Comparison of ENCODE assay signal across 25 cellular contexts in the genomic region with DNA sequence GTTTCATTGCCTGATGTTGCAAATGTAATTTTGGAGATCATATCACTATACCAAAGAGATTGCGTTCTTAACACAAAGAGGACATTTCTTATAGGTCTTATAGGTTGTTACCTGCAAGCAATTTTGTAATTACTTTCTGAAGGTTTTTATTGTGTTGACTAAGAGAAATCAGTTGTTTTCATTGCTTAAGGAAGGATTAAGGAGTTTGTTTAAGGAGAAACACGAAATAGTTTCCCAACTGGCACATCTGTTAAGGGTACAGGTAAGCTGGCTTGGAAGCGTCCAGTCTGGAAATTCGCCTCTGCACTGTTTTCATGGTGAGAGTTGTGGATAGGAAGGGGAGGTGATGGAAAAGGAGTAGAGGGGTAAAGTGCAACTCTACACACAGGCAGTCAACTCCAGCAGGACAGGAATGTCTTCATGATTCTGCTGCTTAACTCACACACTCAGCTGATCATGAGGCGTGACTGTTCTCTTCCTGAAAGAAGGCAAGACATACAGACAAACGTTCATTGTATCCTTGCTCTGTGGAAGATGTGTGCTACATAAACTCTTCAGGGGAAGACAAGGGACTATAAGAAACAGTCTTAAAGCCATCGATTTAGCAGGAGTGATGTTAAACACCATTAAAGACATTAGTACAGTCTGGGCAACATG.
DNase-seq lines count a peak whose midpoint lies in the region; ATAC-seq, FAIRE-seq and TF ChIP-seq lines count a peak whose summit lies in the region.
"Had no signal": no experiment of that assay in that cellular context is flagged by ENCODE, and none has a peak within 500 bp of the region (broad histone marks: within the 10 kb centered on the region; RNA-seq: fewer than 3 reads in every experiment).

No MANE protein-coding gene starts in this region.

- H3K27me3 ChIP-seq in K562 (ENCODE audit: control insufficient read depth in 2 of 2, insufficient read depth in 2 of 2, low read length in 2 of 2) = no peaks in the 10 kb centered on the region
- H3K27me3 ChIP-seq in thyroid gland = no peaks in the 10 kb centered on the region
- no peaks in the 10 kb centered on the region for H3K27me3 ChIP-seq in upper lobe of right lung

- no peak for TF ChIP-seq RAD21 in K562 (CRISPR knock-in tag; conservative IDR thresholded peaks at IDR 0.05 in 1 of 2, IDR thresholded peaks at IDR 0.05 in 1 of 2)

- in situ Hi-C loops in K562 (cut with MboI) = no loop called here

- H3K9ac ChIP-seq in K562 (ENCODE audit: insufficient read depth in 1 of 2, low read depth in 2 of 2, low read length in 2 of 2) = no peak overlapping the region

- WGBS in K562 (ENCODE audit: insufficient coverage, low coverage, missing lambda C conversion rate) = 37% methylated on average over 7 of the region's 7 CpGs
- 44 to 59% methylated on average over 7 of the region's 7 CpGs for WGBS in thyroid gland, 2 donors

- no peaks in the 10 kb centered on the region for H3K9me1 ChIP-seq in K562 (ENCODE audit: control insufficient read depth, insufficient read depth, low read length)

- H4K20me1 ChIP-seq in K562 (replicated peaks; ENCODE audit: control insufficient read depth, insufficient read depth, low read length) = no peaks in the 10 kb centered on the region

- H3K27ac ChIP-seq in K562 (ENCODE audit: extremely low read depth, low read depth, low read length) = no peak overlapping the region
- H3K27ac ChIP-seq in thyroid gland = peak overlapping the region in 2 of 3 donors; percentile 8 to 43
- no peak overlapping the region for H3K27ac ChIP-seq in upper lobe of right lung
- H3K27ac ChIP-seq: HL-60 had no signal

- DNase-seq in DMS53 (lab: John Stamatoyannopoulos, UW) (peak; percentile 3), DMS53 treated with DMSO at 0.1 percent for 48 hours (lab: John Stamatoyannopoulos, UW; ENCODE audit: unreplicated experiment) (no peak), K562 (ENCODE audit: extremely low read depth in 1 of 4, low spot score in 3 of 4) (no peak), kidney tubule cell (ENCODE audit: low spot score) (peak; percentile 50), thyroid gland (peak; percentile 52 to 57), D341Med (ENCODE audit: low spot score) (no peak), upper lobe of right lung (no peak)
- no peak for DNase-seq in activated naive CD4-positive, alpha-beta T cell treated with anti-CD3 and anti-CD28 coated beads, Interleukin-2, amount 50 U/mL, for 72 hours (ENCODE audit: low spot score in 2 of 2)
- DNase-seq: 8988T; AML-193; C1 segment of cervical spinal cord; DMS79 treated with DMSO at 0.1 percent for 48 hours; MV-4-11; NCI-H1105 treated with DMSO at 0.1 percent for 48 hours; NCI-H1694; NCI-H2081; NCI-H2171; NCI-H345; NCI-H524; NCI-H774; NK-92 treated with Interleukin-12 subunit alpha and Interleukin-12 subunit beta, amount 100 ng/mL, for 24 hours had no signal

- BruUV-seq in K562 (replicated peaks; lab: Mats Ljungman, UMichigan) = no TSS peak

- CTCF ChIA-PET in K562 (lab: Yijun Ruan, JAX; ENCODE audit: low intra/inter-chr PET ratio) = no interaction called here

- POLR2A ChIA-PET in K562 (lab: Yijun Ruan, JAX) = no interaction called here

- no peak overlapping the region for H3K4me2 ChIP-seq in K562 (ENCODE audit: insufficient read depth, low read length)

- TF ChIP-seq CTCF in K562 (IDR thresholded peaks at IDR 0.05 in 2 of 3, conservative IDR thresholded peaks at IDR 0.05 in 1 of 3; ENCODE audit: insufficient read depth in 2 of 3, low read depth in 1 of 3, low read length in 3 of 3) = no peak
- TF ChIP-seq CTCF in thyroid gland (IDR thresholded peaks at IDR 0.05) = no peak
- TF ChIP-seq CTCF in upper lobe of right lung (IDR thresholded peaks at IDR 0.05) = no peak

- H3K36me3 Mint-ChIP-seq in activated naive CD4-positive, alpha-beta T cell treated with anti-CD3 and anti-CD28 coated beads, Interleukin-2, amount 50 U/mL, for 72 hours = no peaks in the 10 kb centered on the region

- H3K4me3 ChIP-seq in K562 (no peak overlapping the region), thyroid gland (replicated peaks in 1 of 3) (no peak overlapping the region), upper lobe of right lung (no peak overlapping the region)
- H3K4me3 ChIP-seq: HAP-1 had no signal

- H3K9me3 Mint-ChIP-seq in activated naive CD4-positive, alpha-beta T cell treated with anti-CD3 and anti-CD28 coated beads, Interleukin-2, amount 50 U/mL, for 72 hours = no peaks in the 10 kb centered on the region

- H3K36me3 ChIP-seq in K562 (ENCODE audit: control insufficient read depth, insufficient read depth, low read length) = no peaks in the 10 kb centered on the region
- H3K36me3 ChIP-seq in thyroid gland = no peaks in the 10 kb centered on the region
- no peaks in the 10 kb centered on the region for H3K36me3 ChIP-seq in upper lobe of right lung
- H3K36me3 ChIP-seq: HAP-1 had no signal

- FAIRE-seq in K562 (lab: Jason Lieb, UNC) = no peak
- FAIRE-seq: RCC 7860 had no signal

- ATAC-seq in K562 (no peak), upper lobe of right lung (no peak)
- ATAC-seq in activated naive CD4-positive, alpha-beta T cell treated with anti-CD3 and anti-CD28 coated beads, Interleukin-2, amount 50 U/mL, for 72 hours = no peak
- ATAC-seq: Right ventricle myocardium inferior had no signal

- no peak for TF ChIP-seq EP300 in K562 (IDR thresholded peaks at IDR 0.05; ENCODE audit: low read length)

- H3K4me1 ChIP-seq in K562 (replicated peaks in 1 of 2; ENCODE audit: control insufficient read depth in 2 of 2, insufficient read depth in 2 of 2, low read length in 2 of 2) (peaks cover 0 to 6% of the 10 kb centered on the region in 2 experiments; a peak in 4 of 5 replicates), thyroid gland (peaks cover 17 to 20% of the 10 kb centered on the region in 2 donors), upper lobe of right lung (peaks cover 28% of the 10 kb centered on the region)

- H3K27ac Mint-ChIP-seq in activated naive CD4-positive, alpha-beta T cell treated with anti-CD3 and anti-CD28 coated beads, Interleukin-2, amount 50 U/mL, for 72 hours = no peak overlapping the region

- H3K79me2 ChIP-seq in K562 (ENCODE audit: control insufficient read depth, insufficient read depth, low read length) = no peaks in the 10 kb centered on the region

- TF ChIP-seq POLR2A in K562 (conservative IDR thresholded peaks at IDR 0.05) = no peak
- no peak for TF ChIP-seq POLR2A in thyroid gland (IDR thresholded peaks at IDR 0.05)

- peak overlapping the region; percentile 44; the same call in 1 of the 2 replicates for H2AFZ ChIP-seq in K562 (ENCODE audit: low read depth, low read length)

- H3K9me3 ChIP-seq in K562 (replicated peaks; ENCODE audit: control insufficient read depth, insufficient read depth, low read depth, low read length) (no peaks in the 10 kb centered on the region), thyroid gland (no peaks in the 10 kb centered on the region), upper lobe of right lung (no peaks in the 10 kb centered on the region)
- H3K9me3 ChIP-seq: HAP-1 had no signal

- intact Hi-C loops in K562 (cut with micrococcal nuclease) = loop anchor here (5.0 kb wide), 2 partner anchors 92 to 103 kb away; no protein-coding TSS in a partner anchor
- intact Hi-C loops in thyroid gland (cut with DNase I) = loop anchor here (10.0 kb wide), 1 partner anchor 95 kb away; no protein-coding TSS in a partner anchor
- intact Hi-C loops in upper lobe of right lung (cut with DNase I) = no loop called here

TF ChIP-seq in K562, 482 proteins besides CTCF, POLR2A, EP300 and RAD21:
- TF ChIP-seq, protein P1, sequence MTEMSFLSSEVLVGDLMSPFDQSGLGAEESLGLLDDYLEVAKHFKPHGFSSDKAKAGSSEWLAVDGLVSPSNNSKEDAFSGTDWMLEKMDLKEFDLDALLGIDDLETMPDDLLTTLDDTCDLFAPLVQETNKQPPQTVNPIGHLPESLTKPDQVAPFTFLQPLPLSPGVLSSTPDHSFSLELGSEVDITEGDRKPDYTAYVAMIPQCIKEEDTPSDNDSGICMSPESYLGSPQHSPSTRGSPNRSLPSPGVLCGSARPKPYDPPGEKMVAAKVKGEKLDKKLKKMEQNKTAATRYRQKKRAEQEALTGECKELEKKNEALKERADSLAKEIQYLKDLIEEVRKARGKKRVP (CRISPR knock-in tag; IDR thresholded peaks at IDR 0.05) = no peak
- no peak for TF ChIP-seq HOXB6 (CRISPR knock-in tag; IDR thresholded peaks at IDR 0.05; ENCODE audit: borderline replicate concordance)
- TF ChIP-seq ETV1 (tag; conservative IDR thresholded peaks at IDR 0.05; ENCODE audit: low read depth) = no peak
- no peak for TF ChIP-seq PURB (CRISPR knock-in tag; IDR thresholded peaks at IDR 0.05; ENCODE audit: low read depth)
- TF ChIP-seq, protein P2, sequence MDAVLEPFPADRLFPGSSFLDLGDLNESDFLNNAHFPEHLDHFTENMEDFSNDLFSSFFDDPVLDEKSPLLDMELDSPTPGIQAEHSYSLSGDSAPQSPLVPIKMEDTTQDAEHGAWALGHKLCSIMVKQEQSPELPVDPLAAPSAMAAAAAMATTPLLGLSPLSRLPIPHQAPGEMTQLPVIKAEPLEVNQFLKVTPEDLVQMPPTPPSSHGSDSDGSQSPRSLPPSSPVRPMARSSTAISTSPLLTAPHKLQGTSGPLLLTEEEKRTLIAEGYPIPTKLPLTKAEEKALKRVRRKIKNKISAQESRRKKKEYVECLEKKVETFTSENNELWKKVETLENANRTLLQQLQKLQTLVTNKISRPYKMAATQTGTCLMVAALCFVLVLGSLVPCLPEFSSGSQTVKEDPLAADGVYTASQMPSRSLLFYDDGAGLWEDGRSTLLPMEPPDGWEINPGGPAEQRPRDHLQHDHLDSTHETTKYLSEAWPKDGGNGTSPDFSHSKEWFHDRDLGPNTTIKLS (IDR thresholded peaks at IDR 0.05; ENCODE audit: borderline replicate concordance, low read depth) = no peak

Comparison
In these comparisons a context has a peak if more than half of its experiments do, and no peak if none do; other contexts are left out.
1. DNase-seq: peak in DMS53 (single experiment), kidney tubule cell (single experiment) and thyroid gland (2 of 2); none in DMS53 treated with DMSO at 0.1 percent for 48 hours (single experiment), K562 (0 of 4), D341Med (single experiment), upper lobe of right lung (single experiment) and activated naive CD4-positive, alpha-beta T cell treated with anti-CD3 and anti-CD28 coated beads, Interleukin-2, amount 50 U/mL, for 72 hours (0 of 2).
2. H3K27ac ChIP-seq: peak in thyroid gland (2 of 3); none in K562 (single experiment) and upper lobe of right lung (single experiment).